ENCODE assay signal across 11 cellular contexts in genomic region chr3:64342940-64343691, GRCh38.
DNase-seq lines count a peak whose midpoint lies in the region; ATAC-seq and TF ChIP-seq lines count a peak whose summit lies in the region.
"Had no signal": no experiment of that assay in that cellular context is flagged by ENCODE, and none has a peak within 500 bp of the region (broad histone marks: within the 10 kb centered on the region; RNA-seq: fewer than 3 reads in every experiment).

No MANE protein-coding gene starts in this region.

- peaks cover 27% of the 10 kb centered on the region for H3K4me1 Mint-ChIP-seq in Calu3 (ENCODE audit: low read depth, unreplicated experiment)
- H3K4me1 Mint-ChIP-seq in neural progenitor cell, result peaks cover 56% of the 10 kb centered on the region
- H3K4me1 Mint-ChIP-seq in CD4-positive, alpha-beta memory T cell, result no peaks in the 10 kb centered on the region

- no peak overlapping the region for H3K9ac ChIP-seq in neural progenitor cell
- H3K9ac ChIP-seq: parathyroid adenoma had no signal

- TF ChIP-seq CTCF in Calu3 (IDR thresholded peaks at IDR 0.05; ENCODE audit: unreplicated experiment) (no peak), neural progenitor cell (IDR thresholded peaks at IDR 0.05) (no peak)

- no peak for ATAC-seq in HG03457 (IDR thresholded peaks at IDR 0.05; ENCODE audit: unreplicated experiment)
- no peak for ATAC-seq in right cardiac atrium
- no peak for ATAC-seq in HG02678 (IDR thresholded peaks at IDR 0.05; ENCODE audit: unreplicated experiment)
- ATAC-seq: gastrocnemius medialis had no signal

- no peaks in the 10 kb centered on the region for H4K20me1 ChIP-seq in neural progenitor cell (ENCODE audit: low read depth)

- POLR2A ChIA-PET in CD4-positive, alpha-beta memory T cell (lab: Charles Lee; ENCODE audit: partially characterized antibody), result no interaction called here

- no peaks in the 10 kb centered on the region for H3K36me3 Mint-ChIP-seq in Calu3 (ENCODE audit: insufficient read depth, unreplicated experiment)
- no peaks in the 10 kb centered on the region for H3K36me3 Mint-ChIP-seq in neural progenitor cell
- no peaks in the 10 kb centered on the region for H3K36me3 Mint-ChIP-seq in CD4-positive, alpha-beta memory T cell

- BruUV-seq in Calu3 (replicated peaks; lab: Mats Ljungman, UMichigan), result no TSS peak

- H3K27me3 ChIP-seq in SJSA1 (replicated peaks), result no peaks in the 10 kb centered on the region
- no peaks in the 10 kb centered on the region for H3K27me3 ChIP-seq in neural progenitor cell
- no peaks in the 10 kb centered on the region for H3K27me3 ChIP-seq in right cardiac atrium (ENCODE audit: control insufficient read depth, insufficient read depth)
- H3K27me3 ChIP-seq in CD4-positive, alpha-beta memory T cell (ENCODE audit: insufficient read depth, low read length), result no peaks in the 10 kb centered on the region
- H3K27me3 ChIP-seq: gastrocnemius medialis had no signal

- intact Hi-C loops in Calu3 (cut with micrococcal nuclease; ENCODE audit: unreplicated experiment), result no loop called here
- intact Hi-C loops in right cardiac atrium (cut with DNase I), result no loop called here
- intact Hi-C loops in CD4-positive, alpha-beta memory T cell (cut with micrococcal nuclease), result no loop called here

- H3K27ac Mint-ChIP-seq in Calu3 (ENCODE audit: unreplicated experiment) (no peak overlapping the region), neural progenitor cell (no peak overlapping the region)
- H3K27ac Mint-ChIP-seq in CD4-positive, alpha-beta memory T cell, result no peak overlapping the region

- 72% methylated on average over 6 of the region's 6 CpGs for WGBS in right cardiac atrium

- H3K36me3 ChIP-seq in SJSA1, result peaks cover 4% of the 10 kb centered on the region
- H3K36me3 ChIP-seq in neural progenitor cell, result no peaks in the 10 kb centered on the region
- H3K36me3 ChIP-seq in CD4-positive, alpha-beta memory T cell (ENCODE audit: insufficient read depth, low read length), result no peaks in the 10 kb centered on the region
- H3K36me3 ChIP-seq: gastrocnemius medialis had no signal

- H3K9me3 Mint-ChIP-seq in Calu3 (ENCODE audit: low read depth, unreplicated experiment) (no peaks in the 10 kb centered on the region), neural progenitor cell (peaks cover 4% of the 10 kb centered on the region)
- H3K9me3 Mint-ChIP-seq in CD4-positive, alpha-beta memory T cell, result peaks cover 0 to 8% (median 0%) of the 10 kb centered on the region in 8 donors

- H3K27me3 Mint-ChIP-seq in Calu3 (ENCODE audit: unreplicated experiment) (no peaks in the 10 kb centered on the region), neural progenitor cell (ENCODE audit: insufficient read depth, low read depth) (peaks cover 3% of the 10 kb centered on the region)
- H3K27me3 Mint-ChIP-seq in CD4-positive, alpha-beta memory T cell, result peaks cover 2 to 4% of the 10 kb centered on the region in 2 donors

- peak overlapping the region; percentile 25 for H3K4me2 ChIP-seq in neural progenitor cell

- no peaks in the 10 kb centered on the region for H3F3A ChIP-seq in neural progenitor cell (ENCODE audit: low read depth)

- peaks cover 64% of the 10 kb centered on the region for H3K4me1 ChIP-seq in SJSA1 (replicated peaks)
- peaks cover 44% of the 10 kb centered on the region for H3K4me1 ChIP-seq in neural progenitor cell
- peaks cover 9% of the 10 kb centered on the region for H3K4me1 ChIP-seq in right cardiac atrium (ENCODE audit: control insufficient read depth, insufficient read depth, low read length)
- H3K4me1 ChIP-seq in CD4-positive, alpha-beta memory T cell (ENCODE audit: insufficient read depth, low read length), result no peaks in the 10 kb centered on the region
- H3K4me1 ChIP-seq: gastrocnemius medialis, parathyroid adenoma had no signal

- H2AFZ ChIP-seq in neural progenitor cell (replicated peaks), result no peak overlapping the region
- H2AFZ ChIP-seq: parathyroid adenoma had no signal

- no peaks in the 10 kb centered on the region for H3K79me2 ChIP-seq in neural progenitor cell (ENCODE audit: low read depth)
- H3K79me2 ChIP-seq: parathyroid adenoma had no signal

- peak; percentile 38 for DNase-seq in Calu3
- DNase-seq in SJSA1 (ENCODE audit: low read depth in 1 of 2, low spot score in 2 of 2), result peak; percentile 85 to 92
- DNase-seq in fibroblast of gingiva (ENCODE audit: low read depth), result peak; percentile 96
- peak; percentile 40 for DNase-seq in neural progenitor cell (ENCODE audit: low spot score)
- no peak for DNase-seq in right cardiac atrium
- no peak for DNase-seq in CD4-positive, alpha-beta memory T cell
- DNase-seq: gastrocnemius medialis, NCI-H1417 had no signal

- peak overlapping the region; percentile 17; the same call in 1 of the 2 replicates for H3K4me3 ChIP-seq in SJSA1
- no peak overlapping the region for H3K4me3 ChIP-seq in neural progenitor cell
- H3K4me3 ChIP-seq in right cardiac atrium (ENCODE audit: low read length), result no peak overlapping the region
- no peak overlapping the region for H3K4me3 ChIP-seq in CD4-positive, alpha-beta memory T cell (ENCODE audit: low read length in 2 of 2)
- H3K4me3 ChIP-seq: gastrocnemius medialis had no signal

- H3K4me3 Mint-ChIP-seq in Calu3 (ENCODE audit: low read depth, unreplicated experiment), result no peak overlapping the region
- H3K4me3 Mint-ChIP-seq in neural progenitor cell, result no peak overlapping the region
- H3K4me3 Mint-ChIP-seq in CD4-positive, alpha-beta memory T cell, result no peak overlapping the region

- CTCF ChIA-PET in Calu3 (lab: Charles Lee), result interaction anchor here (0.6 kb wide), 1 partner anchor 165 kb away, joined by 4 read pairs; no protein-coding TSS in a partner anchor
- CTCF ChIA-PET in CD4-positive, alpha-beta memory T cell (lab: Charles Lee; ENCODE audit: partially characterized antibody), result no interaction called here

- peak overlapping the region; percentile 92 for H3K27ac ChIP-seq in SJSA1
- H3K27ac ChIP-seq in neural progenitor cell, result no peak overlapping the region
- H3K27ac ChIP-seq in right cardiac atrium (ENCODE audit: low read length), result no peak overlapping the region
- no peak overlapping the region for H3K27ac ChIP-seq in CD4-positive, alpha-beta memory T cell (ENCODE audit: low read depth, low read length)
- H3K27ac ChIP-seq: gastrocnemius medialis, parathyroid adenoma had no signal

- no peaks in the 10 kb centered on the region for H3K9me3 ChIP-seq in SJSA1 (replicated peaks)
- no peaks in the 10 kb centered on the region for H3K9me3 ChIP-seq in neural progenitor cell (ENCODE audit: low read depth)
- no peaks in the 10 kb centered on the region for H3K9me3 ChIP-seq in right cardiac atrium (ENCODE audit: control insufficient read depth, low read length)
- H3K9me3 ChIP-seq in CD4-positive, alpha-beta memory T cell (ENCODE audit: control insufficient read depth in 1 of 2, low read length in 2 of 2), result no peaks in the 10 kb centered on the region
- H3K9me3 ChIP-seq: gastrocnemius medialis had no signal

Comparison
In these comparisons a context has a peak if more than half of its experiments do, and no peak if none do; other contexts are left out.
1. DNase-seq: peak in Calu3 (single experiment), SJSA1 (2 of 2), fibroblast of gingiva (single experiment) and neural progenitor cell (single experiment); none in right cardiac atrium (0 of 3) and CD4-positive, alpha-beta memory T cell (0 of 5).